18 cellular contexts compared by ENCODE assay signal in the genomic region with DNA sequence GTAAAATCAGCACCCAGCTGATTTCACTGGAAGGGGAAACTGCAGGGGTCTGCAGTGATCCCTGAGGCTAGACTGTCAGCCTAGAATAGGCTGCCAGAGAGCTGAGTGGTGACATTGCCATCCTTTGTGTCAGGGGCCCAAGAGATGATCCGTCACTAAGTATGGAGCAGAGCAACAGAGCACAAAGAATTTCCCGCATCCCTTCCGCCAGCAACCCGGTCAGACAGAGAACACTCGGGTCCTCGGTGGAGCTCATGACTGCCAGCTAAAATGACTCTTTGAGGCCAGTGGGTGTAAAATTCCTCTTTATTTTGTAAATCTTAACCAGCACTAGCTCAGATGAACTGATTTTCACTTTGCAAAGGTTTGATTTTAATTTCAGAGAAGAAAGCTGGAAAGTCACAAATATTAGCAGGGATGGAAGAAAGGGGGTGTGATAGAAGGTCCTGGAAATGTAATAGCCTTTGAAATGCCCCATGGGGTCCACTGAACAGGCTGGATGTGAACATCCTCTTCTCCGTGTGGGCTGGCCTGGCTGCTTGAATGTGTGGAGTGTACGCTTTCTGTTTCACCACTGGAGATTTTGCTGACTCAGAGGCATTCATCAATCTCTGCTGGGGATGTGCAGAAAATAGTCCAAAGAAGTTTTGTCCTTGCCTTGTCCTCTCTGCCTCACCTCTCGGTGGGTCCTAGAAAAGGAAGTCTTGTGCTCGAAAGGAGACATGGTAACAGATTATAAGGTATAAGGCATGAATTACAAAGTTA.
"Had no signal": no experiment of that assay in that cellular context is flagged by ENCODE, and none has a peak within 500 bp of the region (broad histone marks: within the 10 kb centered on the region; RNA-seq: fewer than 3 reads in every experiment).

No MANE protein-coding gene starts in this region.

- H3K4me2 ChIP-seq: smooth muscle cell had no signal

- ATAC-seq: activated CD4-positive, alpha-beta T cell treated with anti-CD3 and anti-CD28 coated beads for 36 hours; activated naive CD4-positive, alpha-beta T cell treated with anti-CD3 and anti-CD28 coated beads, Interleukin-2, amount 50 U/mL, for 72 hours; gastrocnemius medialis; heart left ventricle; left lung; mucosa of descending colon; stimulated activated memory B cell treated with anti-CD40 and anti-IgM and Interleukin-4, amounts not matched to agents 10 μg/mL and 1 μg/mL and 100 μg/mL, for 72 hours; WTC11 had no signal

- DNase-seq: activated CD4-positive, alpha-beta T cell treated with anti-CD3 and anti-CD28 coated beads for 36 hours; activated CD4-positive, alpha-beta T cell treated with anti-CD3 and anti-CD28 coated beads, Interleukin-2, amount 50 U/mL, for 48 hours; activated gamma-delta T cell; gastrocnemius medialis; left lung; mucosa of descending colon; naive B cell; right lobe of liver; stimulated activated CD4-positive, alpha-beta T cell treated with anti-CD3 and anti-CD28 coated beads, Interleukin-4, amount 100 ng/mL, for 4 hours; transverse colon; uterus had no signal

- H3K36me3 ChIP-seq: cardiac muscle cell, gastrocnemius medialis, heart left ventricle, left lung, prostate gland, right lobe of liver, transverse colon, uterus had no signal

- H3K27me3 ChIP-seq: right lobe of liver, uterus had no signal

- H3K4me3 ChIP-seq: cardiac muscle cell, gastrocnemius medialis, heart left ventricle, left lung, mucosa of descending colon, prostate gland, right lobe of liver, smooth muscle cell, transverse colon, uterus had no signal

- H3K4me1 ChIP-seq: gastrocnemius medialis, prostate gland, transverse colon, uterus had no signal

- H3K9me3 ChIP-seq: gastrocnemius medialis, heart left ventricle, left lung, mucosa of descending colon, prostate gland, right lobe of liver, transverse colon, uterus had no signal

- H3K27ac ChIP-seq: cardiac muscle cell, gastrocnemius medialis, left lung, prostate gland, right lobe of liver, transverse colon, uterus had no signal
